Comparison of ENCODE assay signal across 1 cellular context in the genomic region with DNA sequence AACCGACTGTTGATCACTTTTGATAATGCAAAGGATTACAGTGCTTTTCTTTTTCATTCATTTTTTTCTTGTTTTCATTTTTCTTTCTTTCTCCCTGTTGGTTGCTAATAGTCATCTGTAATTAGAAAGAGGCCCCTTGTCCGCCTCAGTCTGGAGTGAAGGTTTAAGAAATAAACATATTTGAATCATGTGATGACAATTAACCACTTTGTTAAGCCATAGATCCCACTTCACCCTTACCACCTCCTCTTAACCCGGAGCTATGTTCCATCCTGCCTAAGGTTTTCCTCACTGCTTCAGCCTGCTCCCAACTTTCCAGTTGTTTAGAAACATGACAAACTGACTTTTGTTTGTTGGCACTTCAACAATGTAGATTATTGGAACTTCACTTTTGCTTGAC.
TF ChIP-seq lines count a peak whose summit lies in the region.

No MANE protein-coding gene starts in this region.

TF ChIP-seq in WTC11, 78 proteins besides CTCF, POLR2A, EP300 and RAD21:
- TF ChIP-seq NFYB (CRISPR knock-in tag; conservative IDR thresholded peaks at IDR 0.05; ENCODE audit: low read depth) (no peak), FOXK1 (CRISPR knock-in tag; IDR thresholded peaks at IDR 0.05) (no peak), TEAD4 (CRISPR knock-in tag; IDR thresholded peaks at IDR 0.05) (no peak), NR1H2 (CRISPR knock-in tag; IDR thresholded peaks at IDR 0.05) (no peak), NR3C1 (CRISPR knock-in tag; conservative IDR thresholded peaks at IDR 0.05; ENCODE audit: low read depth) (no peak), NR2C2 (CRISPR knock-in tag; IDR thresholded peaks at IDR 0.05) (no peak), EMX1 (CRISPR knock-in tag; IDR thresholded peaks at IDR 0.05) (no peak), MYBL2 (CRISPR knock-in tag; IDR thresholded peaks at IDR 0.05) (no peak), FOXP1 (CRISPR knock-in tag; IDR thresholded peaks at IDR 0.05; ENCODE audit: borderline replicate concordance) (no peak), ZBTB21 (CRISPR knock-in tag; IDR thresholded peaks at IDR 0.05; ENCODE audit: borderline replicate concordance) (no peak), SMAD4 (CRISPR knock-in tag; IDR thresholded peaks at IDR 0.05) (no peak), TP53 (CRISPR knock-in tag; IDR thresholded peaks at IDR 0.05) (no peak), CREM (CRISPR knock-in tag; IDR thresholded peaks at IDR 0.05) (no peak), ZNF671 (CRISPR knock-in tag; IDR thresholded peaks at IDR 0.05) (no peak), JUN (CRISPR knock-in tag; IDR thresholded peaks at IDR 0.05) (no peak)
- TF ChIP-seq, protein P1, sequence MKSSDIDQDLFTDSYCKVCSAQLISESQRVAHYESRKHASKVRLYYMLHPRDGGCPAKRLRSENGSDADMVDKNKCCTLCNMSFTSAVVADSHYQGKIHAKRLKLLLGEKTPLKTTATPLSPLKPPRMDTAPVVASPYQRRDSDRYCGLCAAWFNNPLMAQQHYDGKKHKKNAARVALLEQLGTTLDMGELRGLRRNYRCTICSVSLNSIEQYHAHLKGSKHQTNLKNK (CRISPR knock-in tag; IDR thresholded peaks at IDR 0.05) = no peak
- TF ChIP-seq, protein P2, sequence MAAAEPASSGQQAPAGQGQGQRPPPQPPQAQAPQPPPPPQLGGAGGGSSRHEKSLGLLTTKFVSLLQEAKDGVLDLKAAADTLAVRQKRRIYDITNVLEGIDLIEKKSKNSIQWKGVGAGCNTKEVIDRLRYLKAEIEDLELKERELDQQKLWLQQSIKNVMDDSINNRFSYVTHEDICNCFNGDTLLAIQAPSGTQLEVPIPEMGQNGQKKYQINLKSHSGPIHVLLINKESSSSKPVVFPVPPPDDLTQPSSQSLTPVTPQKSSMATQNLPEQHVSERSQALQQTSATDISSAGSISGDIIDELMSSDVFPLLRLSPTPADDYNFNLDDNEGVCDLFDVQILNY (CRISPR knock-in tag; IDR thresholded peaks at IDR 0.05) = no peak
- TF ChIP-seq, protein P3, sequence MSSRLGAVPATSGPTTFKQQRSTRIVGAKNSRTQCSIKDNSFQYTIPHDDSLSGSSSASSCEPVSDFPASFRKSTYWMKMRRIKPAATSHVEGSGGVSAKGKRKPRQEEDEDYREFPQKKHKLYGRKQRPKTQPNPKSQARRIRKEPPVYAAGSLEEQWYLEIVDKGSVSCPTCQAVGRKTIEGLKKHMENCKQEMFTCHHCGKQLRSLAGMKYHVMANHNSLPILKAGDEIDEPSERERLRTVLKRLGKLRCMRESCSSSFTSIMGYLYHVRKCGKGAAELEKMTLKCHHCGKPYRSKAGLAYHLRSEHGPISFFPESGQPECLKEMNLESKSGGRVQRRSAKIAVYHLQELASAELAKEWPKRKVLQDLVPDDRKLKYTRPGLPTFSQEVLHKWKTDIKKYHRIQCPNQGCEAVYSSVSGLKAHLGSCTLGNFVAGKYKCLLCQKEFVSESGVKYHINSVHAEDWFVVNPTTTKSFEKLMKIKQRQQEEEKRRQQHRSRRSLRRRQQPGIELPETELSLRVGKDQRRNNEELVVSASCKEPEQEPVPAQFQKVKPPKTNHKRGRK (CRISPR knock-in tag; IDR thresholded peaks at IDR 0.05; ENCODE audit: borderline replicate concordance) = no peak
